ENCODE assay signal across 14 cellular contexts in genomic region chr11:121580154-121580553, GRCh38.
"Had no signal": no experiment of that assay in that cellular context is flagged by ENCODE, and none has a peak within 500 bp of the region (broad histone marks: within the 10 kb centered on the region; RNA-seq: fewer than 3 reads in every experiment).

No MANE protein-coding gene starts in this region.

- H3K4me3 Mint-ChIP-seq: activated CD4-positive, alpha-beta T cell treated with anti-CD3 and anti-CD28 coated beads, Interleukin-2, amount 10 ng/mL, durations not matched to agents 7 days and 5 days; stimulated activated naive CD8-positive, alpha-beta T cell treated with anti-CD3 and anti-CD28 coated beads, Interleukin-15, amount 100 ng/mL, for 72 hours had no signal

- DNase-seq: activated CD4-positive, alpha-beta T cell treated with anti-CD3 and anti-CD28 coated beads, Interleukin-2, amount 10 ng/mL, durations not matched to agents 7 days and 5 days; amniotic stem cell; foreskin melanocyte; glutamatergic neuron; hypothalamus; kidney; ovary; psoas muscle; right cardiac atrium; SHP77; stimulated activated naive CD8-positive, alpha-beta T cell treated with anti-CD3 and anti-CD28 coated beads, Interleukin-15, amount 100 ng/mL, for 72 hours; T-helper 1 cell; transverse colon had no signal

- H3K27ac Mint-ChIP-seq: activated CD4-positive, alpha-beta T cell treated with anti-CD3 and anti-CD28 coated beads, Interleukin-2, amount 10 ng/mL, durations not matched to agents 7 days and 5 days; stimulated activated naive CD8-positive, alpha-beta T cell treated with anti-CD3 and anti-CD28 coated beads, Interleukin-15, amount 100 ng/mL, for 72 hours had no signal

- ATAC-seq: left lobe of liver; psoas muscle; right cardiac atrium; stimulated activated naive CD8-positive, alpha-beta T cell treated with anti-CD3 and anti-CD28 coated beads, Interleukin-15, amount 100 ng/mL, for 72 hours had no signal

- H3K27me3 Mint-ChIP-seq: activated CD4-positive, alpha-beta T cell treated with anti-CD3 and anti-CD28 coated beads, Interleukin-2, amount 10 ng/mL, durations not matched to agents 7 days and 5 days; stimulated activated naive CD8-positive, alpha-beta T cell treated with anti-CD3 and anti-CD28 coated beads, Interleukin-15, amount 100 ng/mL, for 72 hours had no signal
